ENCODE assay signal across 8 cellular contexts in genomic region chr11:68471360-68472340, GRCh38. TPM values are rescaled to one million over a fixed set of nuclear protein-coding genes. Genes with fewer than 3 reads are reported as not detected.
DNase-seq lines count a peak whose midpoint lies in the region; ATAC-seq, FAIRE-seq and TF ChIP-seq lines count a peak whose summit lies in the region.

No MANE protein-coding gene starts in this region.

- TF ChIP-seq RAD21 in K562 (CRISPR knock-in tag; conservative IDR thresholded peaks at IDR 0.05 in 1 of 2, IDR thresholded peaks at IDR 0.05 in 1 of 2), result no peak

- FAIRE-seq in K562 (lab: Jason Lieb, UNC), result no peak

- peaks cover 53% of the 10 kb centered on the region for H3K36me3 ChIP-seq in SJSA1
- H3K36me3 ChIP-seq in K562 (ENCODE audit: control insufficient read depth, insufficient read depth, low read length), result peaks cover 49% of the 10 kb centered on the region
- no peaks in the 10 kb centered on the region for H3K36me3 ChIP-seq in transverse colon

- 68% methylated on average over 17 of the region's 17 CpGs for WGBS in K562 (ENCODE audit: insufficient coverage, low coverage, missing lambda C conversion rate)
- 72 to 81% methylated on average over 12 to 17 of the region's 17 CpGs for WGBS in transverse colon (ENCODE audit: low coverage in 1 of 2), 2 donors

- peak; percentile 57 for DNase-seq in GM04503 (ENCODE audit: low read depth)
- DNase-seq in SJSA1 (ENCODE audit: low read depth in 1 of 2, low spot score in 2 of 2), result peak; percentile 48 to 53
- DNase-seq in K562 (ENCODE audit: extremely low read depth in 1 of 4, low spot score in 3 of 4), result no peak
- DNase-seq in renal cortical epithelial cell (ENCODE audit: low read depth), result peak; percentile 81
- no peak for DNase-seq in transverse colon

- peaks cover 85% of the 10 kb centered on the region for H3K79me2 ChIP-seq in K562 (ENCODE audit: control insufficient read depth, insufficient read depth, low read length)

- CTCF ChIA-PET in K562 (lab: Yijun Ruan, JAX; ENCODE audit: low intra/inter-chr PET ratio), result no interaction called here

- intact Hi-C loops in K562 (cut with micrococcal nuclease), result no loop called here
- intact Hi-C loops in transverse colon (cut with DNase I; ENCODE audit: low total_unique reads), result no loop called here

- H4K20me1 ChIP-seq in K562 (replicated peaks; ENCODE audit: control insufficient read depth, insufficient read depth, low read length), result peaks cover 62% of the 10 kb centered on the region

- POLR2A ChIA-PET in K562 (lab: Yijun Ruan, JAX), result interaction anchor here (0.7 to 1.7 kb wide), 2 partner anchors 10 to 17 kb away, joined by 3 read pairs; no protein-coding TSS in a partner anchor

- H3K9me3 ChIP-seq in SJSA1 (replicated peaks) (no peaks in the 10 kb centered on the region), K562 (replicated peaks; ENCODE audit: control insufficient read depth, insufficient read depth, low read depth, low read length) (no peaks in the 10 kb centered on the region; the same call in 1 of the 2 replicates), transverse colon (no peaks in the 10 kb centered on the region)

- no TSS peak for BruUV-seq in K562 (replicated peaks; lab: Mats Ljungman, UMichigan)

- H3K9ac ChIP-seq in K562 (ENCODE audit: insufficient read depth in 1 of 2, low read depth in 2 of 2, low read length in 2 of 2), result peak overlapping the region in 1 of 2 experiments; percentile 24; a peak in 2 of 4 replicates

- TF ChIP-seq POLR2A in K562 (conservative IDR thresholded peaks at IDR 0.05), result no peak
- TF ChIP-seq POLR2A in transverse colon (IDR thresholded peaks at IDR 0.05), result no peak

- ATAC-seq in K562 (no peak), HG02870 (IDR thresholded peaks at IDR 0.05; ENCODE audit: unreplicated experiment) (no peak), GM21367 (IDR thresholded peaks at IDR 0.05; ENCODE audit: unreplicated experiment) (no peak), GM18858 (IDR thresholded peaks at IDR 0.05; ENCODE audit: unreplicated experiment) (no peak)

- H3K4me3 ChIP-seq in SJSA1 (no peak overlapping the region), K562 (no peak overlapping the region), transverse colon (no peak overlapping the region)

- TF ChIP-seq CTCF in K562 (IDR thresholded peaks at IDR 0.05 in 2 of 3, conservative IDR thresholded peaks at IDR 0.05 in 1 of 3; ENCODE audit: insufficient read depth in 2 of 3, low read depth in 1 of 3, low read length in 3 of 3) (no peak), transverse colon (IDR thresholded peaks at IDR 0.05) (no peak)

- no peak overlapping the region for H3K4me2 ChIP-seq in K562 (ENCODE audit: insufficient read depth, low read length)

- in situ Hi-C loops in K562 (cut with MboI), result no loop called here
- in situ Hi-C loops in transverse colon (cut with MboI; ENCODE audit: low pct_ligation_motif_present in 1 of 4, low pct_unique_long_range_greater_than_20kb in 1 of 4, low sequenced_read_pairs in 3 of 4), result no loop called here

- H3K4me1 ChIP-seq in SJSA1 (replicated peaks) (peaks cover 60% of the 10 kb centered on the region), K562 (replicated peaks in 1 of 2; ENCODE audit: control insufficient read depth in 2 of 2, insufficient read depth in 2 of 2, low read length in 2 of 2) (peaks cover 20 to 35% of the 10 kb centered on the region in 2 experiments), transverse colon (peaks cover 39 to 77% (median 70%) of the 10 kb centered on the region in 4 donors)

- no peak overlapping the region for H2AFZ ChIP-seq in K562 (ENCODE audit: low read depth, low read length)

- no peaks in the 10 kb centered on the region for H3K27me3 ChIP-seq in SJSA1 (replicated peaks)
- no peaks in the 10 kb centered on the region for H3K27me3 ChIP-seq in K562 (ENCODE audit: control insufficient read depth in 2 of 2, insufficient read depth in 2 of 2, low read length in 2 of 2)
- no peaks in the 10 kb centered on the region for H3K27me3 ChIP-seq in transverse colon

- peaks cover 19% of the 10 kb centered on the region for H3K9me1 ChIP-seq in K562 (ENCODE audit: control insufficient read depth, insufficient read depth, low read length)

- H3K27ac ChIP-seq in SJSA1 (peak overlapping the region; percentile 18; the same call in 1 of the 2 replicates), K562 (ENCODE audit: extremely low read depth, low read depth, low read length) (no peak overlapping the region), transverse colon (no peak overlapping the region)

- TF ChIP-seq EP300 in K562 (IDR thresholded peaks at IDR 0.05; ENCODE audit: low read length) (no peak), transverse colon (IDR thresholded peaks at IDR 0.05; ENCODE audit: low read depth) (no peak)

TF ChIP-seq in K562, 482 proteins besides CTCF, POLR2A, EP300 and RAD21:
- TF ChIP-seq SRSF7 (optimal IDR thresholded peaks at IDR 0.05; ENCODE audit: low read depth, low read length), result no peak
- TF ChIP-seq TAF9B (IDR thresholded peaks at IDR 0.05; ENCODE audit: partially characterized antibody), result no peak
- 0 out of 2 replicates have a peak, but pooled peaks have one; percentile 50 for TF ChIP-seq ZNF75A (CRISPR knock-in tag; IDR thresholded peaks at IDR 0.05)
- TF ChIP-seq ZNF384 (IDR thresholded peaks at IDR 0.05; ENCODE audit: low read depth, low read length), result no peak
- TF ChIP-seq MED1 (CRISPR knock-in tag; IDR thresholded peaks at IDR 0.05; ENCODE audit: borderline replicate concordance), result no peak
- TF ChIP-seq EGR1 (conservative IDR thresholded peaks at IDR 0.05), result peak; percentile 36; the same call in 1 of the 2 replicates
- TF ChIP-seq FOXA3 (CRISPR knock-in tag; conservative IDR thresholded peaks at IDR 0.05 in 1 of 2, IDR thresholded peaks at IDR 0.05 in 1 of 2), result no peak

RNA-seq across cellular contexts. Expression of gene PPP6R3, which starts 11.1 kb away (rescaled TPM):
- 211 and 279 TPM in 2 replicates for total RNA-seq in SJSA1 (2014; rRNA removed; shearing (Covaris generic))
- total RNA-seq in K562 (2011; cell fraction: chromatin; rRNA removed; ENCODE audit: low replicate concordance), result 136 and 375 TPM in 2 replicates
- 57.0 and 86.1 TPM in 2 replicates for total RNA-seq in K562 (2011; cell fraction: nucleolus; rRNA removed)
- 132 and 147 TPM in 2 replicates for total RNA-seq in K562 (2011; cell fraction: nucleoplasm; rRNA removed)
- 96.1 and 103 TPM in 2 replicates for total RNA-seq in K562 (2014; rRNA removed)
- total RNA-seq in K562 (2014; rRNA removed; fragmentation: Illumina TruSeq; extraction: Trizol), result 110 and 132 TPM in 2 replicates
- 111 and 117 TPM in 2 replicates for total RNA-seq in K562 (2015; rRNA removed; fragmentation: Illumina TruSeq; extraction: Trizol)
- total RNA-seq in K562 (2021), result 90.3 and 91.2 TPM in 2 replicates
- 58.4 and 75.6 TPM in 2 replicates for polyA plus RNA-seq in K562 (2011; rRNA removed)
- polyA plus RNA-seq in K562 (2011; cell fraction: cytosol; rRNA removed), result 25.4 and 35.3 TPM in 2 replicates
- 95.8 and 111 TPM in 2 replicates for polyA plus RNA-seq in K562 (2011; cell fraction: nucleus; rRNA removed)
- 45.4 and 55.1 TPM in 2 replicates for polyA plus RNA-seq in K562 (2012)
- 69.1 and 80.6 TPM in 2 replicates for polyA plus RNA-seq in K562 (2014; fragmentation: Illumina TruSeq; extraction: Trizol)
- 10 to 100 TPM; 20.3 to 32.5 TPM for polyA plus RNA-seq in K562 (2014; fragmentation: Nextera tagmentation; extraction: Ambion mirVana)
- polyA plus RNA-seq in K562 (2014; rRNA removed), result 46.7 and 48.4 TPM in 2 replicates
- 179 and 197 TPM in 2 replicates for polyA minus RNA-seq in K562 (2011; rRNA and poly(A)+ RNA removed)
- 67.2 and 87.0 TPM in 2 replicates for polyA minus RNA-seq in K562 (2011; cell fraction: cytosol; rRNA and poly(A)+ RNA removed)
- 114 and 187 TPM in 2 replicates for polyA minus RNA-seq in K562 (2011; cell fraction: nucleus; rRNA and poly(A)+ RNA removed)
- 130 and 164 TPM in 2 replicates for total RNA-seq in renal cortical epithelial cell
- 100 to 1,000 TPM in 3 of 4 donors, 10 to 100 TPM in 1; 89.8 to 158 (median 117) TPM for total RNA-seq in transverse colon

Comparison
In these comparisons a context has a peak if more than half of its experiments do, and no peak if none do; other contexts are left out.
1. DNase-seq: peak in GM04503 (single experiment), SJSA1 (2 of 2) and renal cortical epithelial cell (single experiment); none in K562 (0 of 4) and transverse colon (single experiment).